15 cellular contexts compared by ENCODE assay signal in genomic region chr9:131629827-131630205, GRCh38.
DNase-seq lines count a peak whose midpoint lies in the region; ATAC-seq, FAIRE-seq and TF ChIP-seq lines count a peak whose summit lies in the region.
"Had no signal": no experiment of that assay in that cellular context is flagged by ENCODE, and none has a peak within 500 bp of the region (broad histone marks: within the 10 kb centered on the region; RNA-seq: fewer than 3 reads in every experiment).

No MANE protein-coding gene starts in this region.

- CTCF ChIA-PET in CD8-positive, alpha-beta T cell (lab: Charles Lee): interaction anchor here (0.9 to 3.2 kb wide), 4 partner anchors 14 to 103 kb away, joined by 3 to 9 read pairs (median 3); no protein-coding TSS in a partner anchor
- CTCF ChIA-PET in MCF 10A (lab: Yijun Ruan, JAX): interaction anchor here (0.8 kb wide), 1 partner anchor 35 kb away, joined by 3 read pairs; no protein-coding TSS in a partner anchor

- intact Hi-C loops in CD8-positive, alpha-beta T cell (cut with DNase I, micrococcal nuclease): loop anchor here (2.0 to 5.0 kb wide), 2 partner anchors 38 to 47 kb away; no protein-coding TSS in a partner anchor
- intact Hi-C loops in activated T-helper 1 cell treated with anti-CD3 and anti-CD28 coated beads, Interleukin-12 subunit alpha, Interleukin-12 subunit beta, Interleukin-2, Interleukin-4 antibody, amounts not matched to agents 30 ng/mL and 10 ng/mL and 1 ng/mL, durations not matched to agents 14 hours and 24 hours and 36 hours (cut with micrococcal nuclease): loop anchor here (1.0 to 5.0 kb wide), 2 partner anchors 39 to 128 kb away; partner anchors contain the start of gene POMT1
- intact Hi-C loops in MCF 10A (cut with micrococcal nuclease): loop anchor here (5.0 kb wide), 2 partner anchors 38 to 82 kb away; no protein-coding TSS in a partner anchor

- no peaks in the 10 kb centered on the region for H3K9me3 ChIP-seq in CD8-positive, alpha-beta T cell (ENCODE audit: low read length)

- POLR2A ChIA-PET in CD8-positive, alpha-beta T cell (lab: Charles Lee): no interaction called here
- POLR2A ChIA-PET in MCF 10A (lab: Yijun Ruan, JAX): no interaction called here

- FAIRE-seq in GM12892 (lab: Jason Lieb, UNC): no peak
- FAIRE-seq: endothelial cell of umbilical vein, G401.6, kidney had no signal

- ATAC-seq in CD8-positive, alpha-beta T cell: no peak
- peak; percentile 14 for ATAC-seq in GM21529 (IDR thresholded peaks at IDR 0.05; ENCODE audit: unreplicated experiment)
- ATAC-seq: Panc1 had no signal

- H3K36me3 Mint-ChIP-seq in CD8-positive, alpha-beta T cell: peaks cover 71% of the 10 kb centered on the region
- H3K36me3 Mint-ChIP-seq in activated T-helper 1 cell treated with anti-CD3 and anti-CD28 coated beads, Interleukin-12 subunit alpha, Interleukin-12 subunit beta, Interleukin-2, Interleukin-4 antibody, amounts not matched to agents 30 ng/mL and 10 ng/mL and 1 ng/mL, durations not matched to agents 14 hours and 24 hours and 36 hours (ENCODE audit: low read depth): peaks cover 49% of the 10 kb centered on the region
- H3K36me3 Mint-ChIP-seq in MCF 10A (ENCODE audit: insufficient read depth, unreplicated experiment): peaks cover 28% of the 10 kb centered on the region

- BruUV-seq in MCF 10A (replicated peaks; lab: Mats Ljungman, UMichigan): no TSS peak

- TF ChIP-seq CTCF in CD8-positive, alpha-beta T cell (IDR thresholded peaks at IDR 0.05): no peak
- no peak for TF ChIP-seq CTCF in MCF 10A (IDR thresholded peaks at IDR 0.05; ENCODE audit: unreplicated experiment)

- no peaks in the 10 kb centered on the region for H3K27me3 Mint-ChIP-seq in CD8-positive, alpha-beta T cell (ENCODE audit: low read depth)
- H3K27me3 Mint-ChIP-seq in activated T-helper 1 cell treated with anti-CD3 and anti-CD28 coated beads, Interleukin-12 subunit alpha, Interleukin-12 subunit beta, Interleukin-2, Interleukin-4 antibody, amounts not matched to agents 30 ng/mL and 10 ng/mL and 1 ng/mL, durations not matched to agents 14 hours and 24 hours and 36 hours (ENCODE audit: insufficient read depth): peaks cover 2% of the 10 kb centered on the region
- H3K27me3 Mint-ChIP-seq in MCF 10A (ENCODE audit: insufficient read depth, unreplicated experiment): no peaks in the 10 kb centered on the region

- H3K27me3 ChIP-seq in CD8-positive, alpha-beta T cell (ENCODE audit: insufficient read depth, low read length): no peaks in the 10 kb centered on the region

- TF ChIP-seq POLR2A in GM12892 (IDR thresholded peaks at IDR 0.05; ENCODE audit: low read depth, low read length): no peak

- DNase-seq in CD8-positive, alpha-beta T cell: no peak
- no peak for DNase-seq in activated T-helper 1 cell treated with anti-CD3 and anti-CD28 coated beads, Interleukin-12 subunit alpha, Interleukin-12 subunit beta, Interleukin-2, Interleukin-4 antibody, amounts not matched to agents 30 ng/mL and 10 ng/mL and 1 ng/mL, durations not matched to agents 14 hours and 24 hours and 36 hours (ENCODE audit: low spot score)
- DNase-seq in MCF 10A (ENCODE audit: unreplicated experiment): no peak
- no peak for DNase-seq in GM12892 (ENCODE audit: insufficient read length)
- no peak for DNase-seq in DMS53 treated with DMSO at 0.1 percent for 48 hours (lab: John Stamatoyannopoulos, UW; ENCODE audit: unreplicated experiment)
- DNase-seq: glutamatergic neuron, HFFc6, kidney, NCI-H1092 treated with DMSO at 0.1 percent for 48 hours, NCI-H510A treated with DMSO at 0.1 percent for 48 hours had no signal

- peak overlapping the region; percentile 93 for H3K27ac Mint-ChIP-seq in CD8-positive, alpha-beta T cell
- H3K27ac Mint-ChIP-seq in activated T-helper 1 cell treated with anti-CD3 and anti-CD28 coated beads, Interleukin-12 subunit alpha, Interleukin-12 subunit beta, Interleukin-2, Interleukin-4 antibody, amounts not matched to agents 30 ng/mL and 10 ng/mL and 1 ng/mL, durations not matched to agents 14 hours and 24 hours and 36 hours: peak overlapping the region; percentile 91
- no peak overlapping the region for H3K27ac Mint-ChIP-seq in MCF 10A (ENCODE audit: low read depth, unreplicated experiment)
- H3K27ac Mint-ChIP-seq: HFFc6 had no signal

- no peak overlapping the region for H3K4me3 ChIP-seq in CD8-positive, alpha-beta T cell (ENCODE audit: low read depth, low read length)
- no peak overlapping the region for H3K4me3 ChIP-seq in skin epidermis

- H3K4me3 Mint-ChIP-seq in CD8-positive, alpha-beta T cell: no peak overlapping the region
- H3K4me3 Mint-ChIP-seq in activated T-helper 1 cell treated with anti-CD3 and anti-CD28 coated beads, Interleukin-12 subunit alpha, Interleukin-12 subunit beta, Interleukin-2, Interleukin-4 antibody, amounts not matched to agents 30 ng/mL and 10 ng/mL and 1 ng/mL, durations not matched to agents 14 hours and 24 hours and 36 hours: no peak overlapping the region
- no peak overlapping the region for H3K4me3 Mint-ChIP-seq in MCF 10A (ENCODE audit: unreplicated experiment)
- H3K4me3 Mint-ChIP-seq: HFFc6 had no signal

- H3K9me3 Mint-ChIP-seq in CD8-positive, alpha-beta T cell: no peaks in the 10 kb centered on the region
- no peaks in the 10 kb centered on the region for H3K9me3 Mint-ChIP-seq in activated T-helper 1 cell treated with anti-CD3 and anti-CD28 coated beads, Interleukin-12 subunit alpha, Interleukin-12 subunit beta, Interleukin-2, Interleukin-4 antibody, amounts not matched to agents 30 ng/mL and 10 ng/mL and 1 ng/mL, durations not matched to agents 14 hours and 24 hours and 36 hours
- no peaks in the 10 kb centered on the region for H3K9me3 Mint-ChIP-seq in MCF 10A (ENCODE audit: unreplicated experiment)
- H3K9me3 Mint-ChIP-seq: HFFc6 had no signal

- H3K27ac ChIP-seq in CD8-positive, alpha-beta T cell (ENCODE audit: low read depth, low read length): no peak overlapping the region
- H3K27ac ChIP-seq in skin epidermis: peak overlapping the region in 13 of 21 experiments; percentile 19 to 87 (median 72)

- H3K4me1 ChIP-seq in CD8-positive, alpha-beta T cell (ENCODE audit: insufficient read depth, low read length): peaks cover 30% of the 10 kb centered on the region

- peaks cover 40% of the 10 kb centered on the region for H3K4me1 Mint-ChIP-seq in CD8-positive, alpha-beta T cell (ENCODE audit: low read depth)
- H3K4me1 Mint-ChIP-seq in activated T-helper 1 cell treated with anti-CD3 and anti-CD28 coated beads, Interleukin-12 subunit alpha, Interleukin-12 subunit beta, Interleukin-2, Interleukin-4 antibody, amounts not matched to agents 30 ng/mL and 10 ng/mL and 1 ng/mL, durations not matched to agents 14 hours and 24 hours and 36 hours (ENCODE audit: low read depth): peaks cover 70% of the 10 kb centered on the region
- H3K4me1 Mint-ChIP-seq in MCF 10A (ENCODE audit: insufficient read depth, unreplicated experiment): peaks cover 14% of the 10 kb centered on the region

- peaks cover 13% of the 10 kb centered on the region for H3K36me3 ChIP-seq in CD8-positive, alpha-beta T cell (ENCODE audit: insufficient read depth, low read length)
